2 cellular contexts compared by ENCODE assay signal in the genomic region with DNA sequence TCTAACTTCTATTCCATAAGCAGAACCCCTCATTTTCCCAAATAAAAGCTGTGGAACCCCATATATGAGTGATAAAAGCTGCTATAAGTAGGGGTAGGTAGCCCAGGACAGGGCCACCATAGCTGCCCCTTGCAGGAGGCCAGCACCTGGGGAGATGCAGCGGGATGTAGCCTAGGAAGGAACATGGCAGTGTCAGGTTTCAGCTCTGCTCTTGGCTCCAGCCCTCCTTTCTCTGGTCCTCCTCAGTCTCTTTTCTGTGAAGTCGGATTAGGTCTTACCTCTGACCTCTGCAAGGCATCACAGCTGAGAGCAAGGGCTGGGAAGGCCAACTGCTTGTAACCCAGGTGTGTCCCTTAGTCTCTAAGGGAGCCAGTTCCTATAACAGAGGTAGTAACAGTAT.
TF ChIP-seq lines count a peak whose summit lies in the region.

No MANE protein-coding gene starts in this region.

TF ChIP-seq in GM23338, 12 proteins besides CTCF, POLR2A, EP300 and RAD21 (continued from another document):
- TF ChIP-seq, protein P1, sequence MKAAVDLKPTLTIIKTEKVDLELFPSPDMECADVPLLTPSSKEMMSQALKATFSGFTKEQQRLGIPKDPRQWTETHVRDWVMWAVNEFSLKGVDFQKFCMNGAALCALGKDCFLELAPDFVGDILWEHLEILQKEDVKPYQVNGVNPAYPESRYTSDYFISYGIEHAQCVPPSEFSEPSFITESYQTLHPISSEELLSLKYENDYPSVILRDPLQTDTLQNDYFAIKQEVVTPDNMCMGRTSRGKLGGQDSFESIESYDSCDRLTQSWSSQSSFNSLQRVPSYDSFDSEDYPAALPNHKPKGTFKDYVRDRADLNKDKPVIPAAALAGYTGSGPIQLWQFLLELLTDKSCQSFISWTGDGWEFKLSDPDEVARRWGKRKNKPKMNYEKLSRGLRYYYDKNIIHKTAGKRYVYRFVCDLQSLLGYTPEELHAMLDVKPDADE (IDR thresholded peaks at IDR 0.05), result no peak
- no peak for TF ChIP-seq REST (IDR thresholded peaks at IDR 0.05; ENCODE audit: unreplicated experiment)
- TF ChIP-seq CREB1 (CRISPR knock-in tag; IDR thresholded peaks at IDR 0.05; ENCODE audit: low read depth), result no peak
- TF ChIP-seq JUNB (IDR thresholded peaks at IDR 0.05; ENCODE audit: unreplicated experiment), result no peak
- TF ChIP-seq NANOG (IDR thresholded peaks at IDR 0.05; ENCODE audit: borderline replicate concordance), result no peak
- no peak for TF ChIP-seq ZNF114 (CRISPR knock-in tag; IDR thresholded peaks at IDR 0.05)
- TF ChIP-seq ZNF462 (CRISPR knock-in tag; IDR thresholded peaks at IDR 0.05), result no peak
- TF ChIP-seq POLR2AphosphoS5 (IDR thresholded peaks at IDR 0.05; ENCODE audit: low read depth), result no peak
- TF ChIP-seq STAT1 (IDR thresholded peaks at IDR 0.05; ENCODE audit: unreplicated experiment), result no peak
- TF ChIP-seq EZH2phosphoT487 (IDR thresholded peaks at IDR 0.05; ENCODE audit: unreplicated experiment), result no peak
TF ChIP-seq in GM23338: peak in this region for 0.

TF ChIP-seq in WTC11, 78 proteins besides CTCF, POLR2A, EP300 and RAD21 (continued from another document):
- TF ChIP-seq ETV6 (CRISPR knock-in tag; IDR thresholded peaks at IDR 0.05), result 0 out of 2 replicates have a peak, but pooled peaks have one; percentile 35
- no peak for TF ChIP-seq ZNF416 (CRISPR knock-in tag; IDR thresholded peaks at IDR 0.05)
- no peak for TF ChIP-seq IRF2 (CRISPR knock-in tag; IDR thresholded peaks at IDR 0.05; ENCODE audit: borderline replicate concordance, low read depth)
- no peak for TF ChIP-seq OVOL2 (CRISPR knock-in tag; IDR thresholded peaks at IDR 0.05; ENCODE audit: borderline replicate concordance)
- no peak for TF ChIP-seq JAZF1 (CRISPR knock-in tag; IDR thresholded peaks at IDR 0.05)
- TF ChIP-seq, protein P2, sequence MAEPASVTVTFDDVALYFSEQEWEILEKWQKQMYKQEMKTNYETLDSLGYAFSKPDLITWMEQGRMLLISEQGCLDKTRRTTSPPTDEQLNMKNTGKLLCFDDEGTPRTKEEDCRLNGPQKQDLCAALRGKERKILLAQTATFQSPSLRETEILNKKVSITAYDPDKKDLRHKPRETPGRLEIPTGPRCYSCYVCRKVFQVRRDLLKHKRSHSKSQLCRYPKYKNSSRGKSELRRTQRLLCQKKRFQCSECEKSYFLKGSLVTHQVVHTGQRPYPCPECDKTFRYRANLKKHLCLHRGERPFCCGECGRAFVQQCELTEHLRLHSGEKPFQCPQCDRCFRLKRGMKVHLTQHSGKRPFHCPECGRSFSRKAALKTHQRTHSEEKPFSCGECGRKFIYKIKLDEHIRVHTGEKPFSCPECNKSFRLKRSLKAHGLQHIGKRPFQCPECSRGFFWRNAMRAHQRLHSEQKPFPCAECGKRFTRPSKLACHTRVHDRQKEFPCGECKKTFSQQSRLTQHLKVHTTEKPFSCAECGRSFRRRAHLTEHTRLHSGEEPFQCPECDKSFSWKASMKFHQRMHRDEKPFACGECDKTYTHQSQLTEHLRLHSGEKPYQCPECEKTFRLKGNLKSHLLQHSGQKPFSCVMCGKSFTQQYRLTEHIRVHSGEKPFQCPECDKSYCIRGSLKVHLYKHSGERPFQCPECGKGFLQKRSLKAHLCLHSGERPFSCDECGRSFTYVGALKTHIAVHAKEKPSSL (CRISPR knock-in tag; conservative IDR thresholded peaks at IDR 0.05), result no peak
- no peak for TF ChIP-seq ZNF512 (CRISPR knock-in tag; IDR thresholded peaks at IDR 0.05; ENCODE audit: borderline replicate concordance)
- no peak for TF ChIP-seq JUN (CRISPR knock-in tag; IDR thresholded peaks at IDR 0.05)
